ENCODE assay signal across 8 cellular contexts in genomic region chr11:62831520-62832345, GRCh38. TPM values are rescaled to one million over a fixed set of nuclear protein-coding genes. Genes with fewer than 3 reads are reported as not detected.
DNase-seq lines count a peak whose midpoint lies in the region; ATAC-seq and TF ChIP-seq lines count a peak whose summit lies in the region.

Gene STX5 (minus strand): TSS chr11:62832051. CDS start chr11:62831243, 808 bp downstream.

- H4K20me1 ChIP-seq in fibroblast of lung (ENCODE audit: control insufficient read depth, extremely low read depth, insufficient read depth, low read length): no peaks in the 10 kb centered on the region

- H3K9me3 Mint-ChIP-seq in activated T-helper 2 cell treated with anti-CD3 and anti-CD28 coated beads, Interferon-gamma antibody, Interleukin-2, Interleukin-4, amounts not matched to agents 10 μg/mL and 5 μg/mL and 100 μg/mL, durations not matched to agents 14 hours and 24 hours and 36 hours: no peaks in the 10 kb centered on the region
- H3K9me3 Mint-ChIP-seq in naive thymus-derived CD8-positive, alpha-beta T cell: no peaks in the 10 kb centered on the region

- TF ChIP-seq CTCF in RWPE2 (IDR thresholded peaks at IDR 0.05; ENCODE audit: poor library complexity, severe bottlenecking) (no peak), fibroblast of lung (conservative IDR thresholded peaks at IDR 0.05 in 1 of 2, IDR thresholded peaks at IDR 0.05 in 1 of 2; ENCODE audit: low read depth in 1 of 2, low read length in 2 of 2) (no peak)

- H3K4me3 ChIP-seq in RWPE2 (ENCODE audit: severe bottlenecking) (peak within 1 kb of the TSS; percentile 84), fibroblast of lung (replicated peaks in 1 of 4; ENCODE audit: control extremely low read depth in 1 of 4, insufficient read depth in 1 of 4, low read depth in 3 of 4, low read length in 4 of 4) (peak within 1 kb of the TSS; percentile 79 to 98 (median 92))

- H3K9me3 ChIP-seq in RWPE2 (ENCODE audit: severe bottlenecking): no peaks in the 10 kb centered on the region
- H3K9me3 ChIP-seq in fibroblast of lung (ENCODE audit: control insufficient read depth, insufficient read depth, low read depth, low read length): no peaks in the 10 kb centered on the region

- peak within 1 kb of the TSS; percentile 99 for H3K27ac Mint-ChIP-seq in activated T-helper 2 cell treated with anti-CD3 and anti-CD28 coated beads, Interferon-gamma antibody, Interleukin-2, Interleukin-4, amounts not matched to agents 10 μg/mL and 5 μg/mL and 100 μg/mL, durations not matched to agents 14 hours and 24 hours and 36 hours
- peak within 1 kb of the TSS; percentile 91 to 100 (median 100) for H3K27ac Mint-ChIP-seq in naive thymus-derived CD8-positive, alpha-beta T cell

- peak; percentile 89 for ATAC-seq in RWPE2 (ENCODE audit: low read depth)
- peak; percentile 89 to 90 for ATAC-seq in naive thymus-derived CD8-positive, alpha-beta T cell

- POLR2A ChIA-PET in naive thymus-derived CD8-positive, alpha-beta T cell (lab: Charles Lee): interaction anchor here (0.6 to 5.2 kb wide), 34 partner anchors 9 to 1439 kb away, joined by 3 to 138 read pairs (median 4); partner anchors contain the start of genes BSCL2, GNG3, HNRNPUL2 and LBHD1

- no peaks in the 10 kb centered on the region for H3K27me3 Mint-ChIP-seq in activated T-helper 2 cell treated with anti-CD3 and anti-CD28 coated beads, Interferon-gamma antibody, Interleukin-2, Interleukin-4, amounts not matched to agents 10 μg/mL and 5 μg/mL and 100 μg/mL, durations not matched to agents 14 hours and 24 hours and 36 hours (ENCODE audit: low read depth)
- no peaks in the 10 kb centered on the region for H3K27me3 Mint-ChIP-seq in naive thymus-derived CD8-positive, alpha-beta T cell

- DNase-seq in EH (ENCODE audit: low read depth) (peak; percentile 98), H4 (ENCODE audit: low spot score) (peak; percentile 96), LoVo (ENCODE audit: low spot score) (peak; percentile 99), RWPE2 (ENCODE audit: low spot score) (peak; percentile 98), fibroblast of lung (ENCODE audit: low read depth in 2 of 2) (peak; percentile 98 to 99)
- peak; percentile 99 for DNase-seq in activated T-helper 2 cell treated with anti-CD3 and anti-CD28 coated beads, Interferon-gamma antibody, Interleukin-2, Interleukin-4, amounts not matched to agents 10 μg/mL and 5 μg/mL and 100 μg/mL, durations not matched to agents 14 hours and 24 hours and 36 hours (ENCODE audit: low spot score)
- DNase-seq in naive thymus-derived CD8-positive, alpha-beta T cell: peak; percentile 99 to 100 (median 100)
- peak; percentile 99 to 100 (median 99) for DNase-seq in stimulated activated naive CD4-positive, alpha-beta T cell (lab: John Stamatoyannopoulos, UW)

- H3K36me3 Mint-ChIP-seq in activated T-helper 2 cell treated with anti-CD3 and anti-CD28 coated beads, Interferon-gamma antibody, Interleukin-2, Interleukin-4, amounts not matched to agents 10 μg/mL and 5 μg/mL and 100 μg/mL, durations not matched to agents 14 hours and 24 hours and 36 hours (ENCODE audit: low read depth): peaks cover 52% of the 10 kb centered on the region
- peaks cover 0 to 51% (median 9%) of the 10 kb centered on the region in 3 donors for H3K36me3 Mint-ChIP-seq in naive thymus-derived CD8-positive, alpha-beta T cell

- no peaks in the 10 kb centered on the region for H3K27me3 ChIP-seq in RWPE2 (ENCODE audit: insufficient read depth, poor library complexity, severe bottlenecking)
- H3K27me3 ChIP-seq in fibroblast of lung (ENCODE audit: control insufficient read depth, insufficient read depth, low read length): no peaks in the 10 kb centered on the region

- peak within 1 kb of the TSS; percentile 94 for H3K4me3 Mint-ChIP-seq in activated T-helper 2 cell treated with anti-CD3 and anti-CD28 coated beads, Interferon-gamma antibody, Interleukin-2, Interleukin-4, amounts not matched to agents 10 μg/mL and 5 μg/mL and 100 μg/mL, durations not matched to agents 14 hours and 24 hours and 36 hours (ENCODE audit: low read depth)
- H3K4me3 Mint-ChIP-seq in naive thymus-derived CD8-positive, alpha-beta T cell: peak within 1 kb of the TSS; percentile 93 to 99 (median 98)

- H3K36me3 ChIP-seq in RWPE2 (ENCODE audit: low read depth): peaks cover 57% of the 10 kb centered on the region
- peaks cover 21% of the 10 kb centered on the region for H3K36me3 ChIP-seq in fibroblast of lung (ENCODE audit: control insufficient read depth, insufficient read depth, low read length)

- intact Hi-C loops in activated T-helper 2 cell treated with anti-CD3 and anti-CD28 coated beads, Interferon-gamma antibody, Interleukin-2, Interleukin-4, amounts not matched to agents 10 μg/mL and 5 μg/mL and 100 μg/mL, durations not matched to agents 14 hours and 24 hours and 36 hours (cut with micrococcal nuclease): loop anchor here (1.0 to 5.0 kb wide), 5 partner anchors 8 to 124 kb away; partner anchors contain the start of genes BSCL2, GNG3, NXF1 and TMEM179B

- peak within 1 kb of the TSS; percentile 99 for H3K9ac ChIP-seq in fibroblast of lung (ENCODE audit: insufficient read depth, low read length)

- H3K4me1 Mint-ChIP-seq in activated T-helper 2 cell treated with anti-CD3 and anti-CD28 coated beads, Interferon-gamma antibody, Interleukin-2, Interleukin-4, amounts not matched to agents 10 μg/mL and 5 μg/mL and 100 μg/mL, durations not matched to agents 14 hours and 24 hours and 36 hours (ENCODE audit: low read depth): peaks cover 23% of the 10 kb centered on the region
- H3K4me1 Mint-ChIP-seq in naive thymus-derived CD8-positive, alpha-beta T cell: peaks cover 25 to 56% (median 48%) of the 10 kb centered on the region in 4 donors

- peaks cover 4% of the 10 kb centered on the region for H3K4me1 ChIP-seq in RWPE2 (ENCODE audit: insufficient read depth, poor library complexity, severe bottlenecking)
- peaks cover 6% of the 10 kb centered on the region for H3K4me1 ChIP-seq in fibroblast of lung (ENCODE audit: control insufficient read depth, extremely low read depth, insufficient read depth, low read length)

- peaks cover 46% of the 10 kb centered on the region for H3K79me2 ChIP-seq in fibroblast of lung (ENCODE audit: control insufficient read depth, insufficient read depth, low read length)

- H2AFZ ChIP-seq in fibroblast of lung (ENCODE audit: low read length): peak within 1 kb of the TSS; percentile 61

- H3K4me2 ChIP-seq in fibroblast of lung (ENCODE audit: extremely low read depth, insufficient read depth, low read length): peak within 1 kb of the TSS; percentile 90

- H3K27ac ChIP-seq in RWPE2 (ENCODE audit: poor library complexity, severe bottlenecking): peak within 1 kb of the TSS; percentile 50
- H3K27ac ChIP-seq in fibroblast of lung (ENCODE audit: insufficient read depth, low read length): peak within 1 kb of the TSS; percentile 99

RNA-seq across cellular contexts. Expression of gene STX5, which starts in this region (rescaled TPM):
- 22.3 and 26.3 TPM in 2 replicates for total RNA-seq in H4 (2014; rRNA removed; shearing (Covaris generic))
- total RNA-seq in activated T-helper 2 cell treated with anti-CD3 and anti-CD28 coated beads, Interferon-gamma antibody, Interleukin-2, Interleukin-4, amounts not matched to agents 10 μg/mL and 5 μg/mL and 100 μg/mL, durations not matched to agents 14 hours and 24 hours and 36 hours: 37.4 and 41.9 TPM in 2 replicates
- total RNA-seq in fibroblast of lung: 40.3 and 44.9 TPM in 2 replicates
- polyA plus RNA-seq in fibroblast of lung: 48.7 and 48.9 TPM in 2 replicates
- 43.4 and 45.8 TPM in 2 replicates for polyA plus RNA-seq in fibroblast of lung (2012)
- 39.7 and 53.2 TPM in 2 replicates for polyA minus RNA-seq in fibroblast of lung (ENCODE audit: low replicate concordance)
- total RNA-seq in naive thymus-derived CD8-positive, alpha-beta T cell: 10 to 100 TPM; 55.6 to 61.7 TPM
- polyA plus RNA-seq in naive thymus-derived CD8-positive, alpha-beta T cell: 10 to 100 TPM; 25.4 to 30.4 (median 26.2) TPM

Comparison
In these comparisons a context has a peak if more than half of its experiments do, and no peak if none do; other contexts are left out.
1. Peak in every context shown above with its lines: DNase-seq, ATAC-seq, H3K4me3 ChIP-seq and H3K27ac ChIP-seq.